Comparison of ENCODE assay signal across 14 cellular contexts in the genomic region with DNA sequence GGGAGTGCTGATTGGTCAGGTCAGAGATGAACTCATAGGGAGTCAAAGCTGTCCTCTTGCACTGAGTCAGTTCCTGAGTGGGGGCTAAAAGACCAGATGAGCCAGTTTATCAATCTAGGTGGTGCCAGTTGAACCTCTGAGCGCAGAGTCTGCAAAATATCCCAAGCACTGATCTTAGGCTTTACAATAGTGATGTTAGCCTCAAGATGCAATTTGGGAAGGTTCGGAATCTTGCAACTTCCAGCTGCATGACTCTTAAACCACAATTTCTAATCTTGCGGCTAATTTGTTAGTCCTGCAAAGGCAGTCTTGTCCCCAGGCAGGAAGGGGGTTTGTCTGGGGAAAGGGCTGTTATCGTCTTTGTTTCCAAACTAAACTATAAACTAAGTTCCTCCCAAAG.
DNase-seq lines count a peak whose midpoint lies in the region; ATAC-seq and TF ChIP-seq lines count a peak whose summit lies in the region.
"Had no signal": no experiment of that assay in that cellular context is flagged by ENCODE, and none has a peak within 500 bp of the region (broad histone marks: within the 10 kb centered on the region; RNA-seq: fewer than 3 reads in every experiment).

No MANE protein-coding gene starts in this region.

- no peaks in the 10 kb centered on the region for H3K36me3 Mint-ChIP-seq in nephron (ENCODE audit: low read depth)
- H3K36me3 Mint-ChIP-seq in activated T-cell treated with anti-CD3 and anti-CD28 coated beads, Interleukin-2, amount 50 U/mL, for 4 hours (ENCODE audit: insufficient read depth) = no peaks in the 10 kb centered on the region
- H3K36me3 Mint-ChIP-seq: naive B cell had no signal

- peaks cover 46% of the 10 kb centered on the region for H3K4me1 Mint-ChIP-seq in nephron
- H3K4me1 Mint-ChIP-seq in activated T-cell treated with anti-CD3 and anti-CD28 coated beads, Interleukin-2, amount 50 U/mL, for 4 hours (ENCODE audit: low read depth) = peaks cover 5% of the 10 kb centered on the region

- no peak overlapping the region for H3K4me3 Mint-ChIP-seq in nephron
- H3K4me3 Mint-ChIP-seq in activated T-cell treated with anti-CD3 and anti-CD28 coated beads, Interleukin-2, amount 50 U/mL, for 4 hours = no peak overlapping the region
- H3K4me3 Mint-ChIP-seq: naive B cell had no signal

- H3K9ac ChIP-seq in colonic mucosa (ENCODE audit: low read depth in 2 of 2, low read length in 2 of 2) = no peak overlapping the region

- intact Hi-C loops in colonic mucosa (cut with DNase I) = no loop called here

- CTCF ChIA-PET in BJ (lab: Yijun Ruan, JAX) = interaction anchor here (1.0 to 11.6 kb wide), 6 partner anchors 46 to 679 kb away, joined by 3 to 331 read pairs (median 5); no protein-coding TSS in a partner anchor

- POLR2A ChIA-PET in BJ (lab: Charles Lee) = interaction anchor here (0.6 to 0.7 kb wide), 2 partner anchors 99 to 129 kb away, joined by 3 read pairs; no protein-coding TSS in a partner anchor

- H3K9me3 Mint-ChIP-seq in nephron = peaks cover 2% of the 10 kb centered on the region
- no peaks in the 10 kb centered on the region for H3K9me3 Mint-ChIP-seq in activated T-cell treated with anti-CD3 and anti-CD28 coated beads, Interleukin-2, amount 50 U/mL, for 4 hours
- H3K9me3 Mint-ChIP-seq: naive B cell had no signal

- no peak for ATAC-seq in stimulated activated naive CD8-positive, alpha-beta T cell treated with anti-CD3 and anti-CD28 coated beads, Interleukin-15, Interleukin-2, amounts not matched to agents 100 U/mL and 50 U/mL, for 24 hours
- no peak for ATAC-seq in activated T-cell treated with anti-CD3 and anti-CD28 coated beads, Interleukin-2, amount 50 U/mL, for 4 hours
- no peak for ATAC-seq in esophagus mucosa

- H3K27me3 ChIP-seq in BJ (ENCODE audit: control insufficient read depth, insufficient read depth, low read length) (no peaks in the 10 kb centered on the region), colonic mucosa (no peaks in the 10 kb centered on the region)

- no peaks in the 10 kb centered on the region for H3K36me3 ChIP-seq in BJ (ENCODE audit: control insufficient read depth, insufficient read depth, low read length)
- no peaks in the 10 kb centered on the region for H3K36me3 ChIP-seq in colonic mucosa

- no peaks in the 10 kb centered on the region for H3K4me1 ChIP-seq in colonic mucosa

- peak overlapping the region in 2 of 3 experiments; percentile 37 to 56 for H3K27ac Mint-ChIP-seq in nephron
- H3K27ac Mint-ChIP-seq: naive B cell had no signal

- H3K27ac ChIP-seq in colonic mucosa = no peak overlapping the region

- no peak overlapping the region for H3K4me3 ChIP-seq in BJ (ENCODE audit: low read depth, low read length)
- H3K4me3 ChIP-seq in colonic mucosa = no peak overlapping the region

- no peak for TF ChIP-seq CTCF in BJ (IDR thresholded peaks at IDR 0.05; ENCODE audit: insufficient read depth, low read depth, low read length)
- no peak for TF ChIP-seq CTCF in colonic mucosa (IDR thresholded peaks at IDR 0.05)
- no peak for TF ChIP-seq CTCF in nephron (IDR thresholded peaks at IDR 0.05; ENCODE audit: unreplicated experiment in 3 of 3)

- H3K27me3 Mint-ChIP-seq in nephron (ENCODE audit: low read depth) = peaks cover 23% of the 10 kb centered on the region
- no peaks in the 10 kb centered on the region for H3K27me3 Mint-ChIP-seq in activated T-cell treated with anti-CD3 and anti-CD28 coated beads, Interleukin-2, amount 50 U/mL, for 4 hours (ENCODE audit: low read depth)

- H3K9me3 ChIP-seq in colonic mucosa = no peaks in the 10 kb centered on the region

- DNase-seq in BJ (ENCODE audit: low read depth) (peak; percentile 93), NCI-H226 (peak; percentile 81), colonic mucosa (peak; percentile 10)
- no peak for DNase-seq in stimulated activated naive CD8-positive, alpha-beta T cell treated with anti-CD3 and anti-CD28 coated beads, Interleukin-15, Interleukin-2, amounts not matched to agents 100 U/mL and 50 U/mL, for 24 hours
- DNase-seq in stimulated activated naive CD4-positive, alpha-beta T cell treated with Interleukin-2 at 50 U/mL for 16 hours (lab: John Stamatoyannopoulos, UW) = no peak
- no peak for DNase-seq in activated T-cell treated with anti-CD3 and anti-CD28 coated beads, Interleukin-2, amount 50 U/mL, for 4 hours
- DNase-seq: activated T-cell treated with anti-CD3 and anti-CD28 coated beads for 4 hours; cerebellar nuclear complex; naive B cell; NCI-H526 treated with DMSO at 0.1 percent for 48 hours; stimulated activated CD4-positive, alpha-beta T cell treated with anti-CD3 and anti-CD28 coated beads, Interleukin-1b, Interleukin-23, amount 100 ng/mL, for 48 hours; substantia nigra had no signal

Comparison
In these comparisons a context has a peak if more than half of its experiments do, and no peak if none do; other contexts are left out.
1. DNase-seq: peak in BJ (single experiment), NCI-H226 (single experiment) and colonic mucosa (single experiment); none in stimulated activated naive CD8-positive, alpha-beta T cell treated with anti-CD3 and anti-CD28 coated beads, Interleukin-15, Interleukin-2, amounts not matched to agents 100 U/mL and 50 U/mL, for 24 hours (single experiment), stimulated activated naive CD4-positive, alpha-beta T cell treated with Interleukin-2 at 50 U/mL for 16 hours (single experiment) and activated T-cell treated with anti-CD3 and anti-CD28 coated beads, Interleukin-2, amount 50 U/mL, for 4 hours (single experiment).